Comparison of ENCODE assay signal across 8 cellular contexts in the genomic region with DNA sequence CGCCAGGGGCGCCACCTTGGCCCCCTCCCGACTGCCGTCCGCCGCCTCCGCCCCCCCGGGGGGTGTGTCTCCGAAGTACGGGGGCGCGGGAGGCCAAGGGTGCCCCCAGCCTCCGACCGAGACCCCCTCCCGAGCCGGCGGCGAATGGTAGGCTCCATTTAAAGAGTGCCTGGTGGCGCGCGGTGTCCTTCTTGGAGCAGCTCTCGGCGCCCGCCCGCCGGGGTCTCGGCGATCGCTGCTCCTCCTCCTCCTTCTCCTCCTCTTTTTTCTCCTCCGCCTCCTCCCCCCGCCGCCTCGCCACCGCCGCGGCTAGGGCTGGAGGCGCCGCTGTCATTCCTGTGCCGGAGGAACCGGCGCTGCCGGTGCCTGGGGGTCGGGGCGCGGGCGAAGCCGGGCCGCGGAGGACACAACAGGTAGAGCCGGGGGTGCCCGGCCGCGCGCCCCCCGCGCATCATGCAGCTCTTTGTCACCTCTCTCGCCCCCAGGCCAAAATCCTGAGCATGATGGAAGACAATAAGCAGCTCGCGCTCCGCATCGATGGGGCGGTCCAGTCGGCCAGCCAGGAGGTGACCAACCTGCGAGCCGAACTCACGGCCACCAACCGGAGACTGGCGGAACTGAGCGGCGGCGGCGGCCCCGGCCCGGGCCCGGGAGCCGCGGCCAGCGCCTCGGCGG. TPM values are rescaled to one million over a fixed set of nuclear protein-coding genes. Genes with fewer than 3 reads are reported as not detected.
DNase-seq lines count a peak whose midpoint lies in the region; ATAC-seq and TF ChIP-seq lines count a peak whose summit lies in the region.

TSS of gene KAZN (plus strand) at position 188 of the 675 bp plus-strand sequence.

- H3K36me3 ChIP-seq in stomach smooth muscle (ENCODE audit: control insufficient read depth in 2 of 2, insufficient read depth in 2 of 2, low read length in 2 of 2), result no peaks in the 10 kb centered on the region
- no peaks in the 10 kb centered on the region for H3K36me3 ChIP-seq in naive thymus-derived CD4-positive, alpha-beta T cell (ENCODE audit: control insufficient read depth in 2 of 3, insufficient read depth in 3 of 3, low read length in 3 of 3)

- DNase-seq in DMS153 treated with DMSO at 0.1 percent for 48 hours (lab: John Stamatoyannopoulos, UW; ENCODE audit: unreplicated experiment), result peak; percentile 14
- DNase-seq in DMS153 (lab: John Stamatoyannopoulos, UW), result no peak
- no peak for DNase-seq in activated B cell treated with CpG ODN at 0.5 μM for 24 hours
- DNase-seq in islet precursor cell, result peak; percentile 90
- DNase-seq in naive thymus-derived CD4-positive, alpha-beta T cell, result no peak
- no peak for DNase-seq in activated CD8-positive, alpha-beta T cell treated with anti-CD3 and anti-CD28 coated beads, Interleukin-2, amount 10 ng/mL, durations not matched to agents 7 days and 5 days
- no peak for DNase-seq in stimulated activated CD4-positive, alpha-beta T cell treated with anti-CD3 and anti-CD28 coated beads, Interleukin-4, amount 100 ng/mL, for 24 hours

- no peaks in the 10 kb centered on the region for H3K9me3 Mint-ChIP-seq in activated B cell treated with CpG ODN at 0.5 μM for 24 hours
- H3K9me3 Mint-ChIP-seq in naive thymus-derived CD4-positive, alpha-beta T cell, result peaks cover 0 to 4% (median 0%) of the 10 kb centered on the region in 11 donors
- no peaks in the 10 kb centered on the region for H3K9me3 Mint-ChIP-seq in activated CD8-positive, alpha-beta T cell treated with anti-CD3 and anti-CD28 coated beads, Interleukin-2, amount 10 ng/mL, durations not matched to agents 7 days and 5 days (ENCODE audit: insufficient read depth)

- POLR2A ChIA-PET in activated B cell treated with CpG ODN at 0.5 μM for 24 hours (lab: Charles Lee), result no interaction called here
- POLR2A ChIA-PET in naive thymus-derived CD4-positive, alpha-beta T cell (lab: Charles Lee), result no interaction called here
- POLR2A ChIA-PET in activated CD8-positive, alpha-beta T cell treated with anti-CD3 and anti-CD28 coated beads, Interleukin-2, amount 10 ng/mL, durations not matched to agents 7 days and 5 days (lab: Charles Lee), result no interaction called here

- no peak within 1 kb of the TSS for H3K9ac ChIP-seq in stomach smooth muscle (ENCODE audit: low read length in 2 of 2)

- no peaks in the 10 kb centered on the region for H3K36me3 Mint-ChIP-seq in activated B cell treated with CpG ODN at 0.5 μM for 24 hours (ENCODE audit: low read depth)
- no peaks in the 10 kb centered on the region for H3K36me3 Mint-ChIP-seq in naive thymus-derived CD4-positive, alpha-beta T cell
- no peaks in the 10 kb centered on the region for H3K36me3 Mint-ChIP-seq in activated CD8-positive, alpha-beta T cell treated with anti-CD3 and anti-CD28 coated beads, Interleukin-2, amount 10 ng/mL, durations not matched to agents 7 days and 5 days (ENCODE audit: low read depth)

- H3K4me1 Mint-ChIP-seq in activated B cell treated with CpG ODN at 0.5 μM for 24 hours, result peaks cover 9% of the 10 kb centered on the region
- peaks cover 0 to 5% (median 4%) of the 10 kb centered on the region in 7 donors for H3K4me1 Mint-ChIP-seq in naive thymus-derived CD4-positive, alpha-beta T cell
- H3K4me1 Mint-ChIP-seq in activated CD8-positive, alpha-beta T cell treated with anti-CD3 and anti-CD28 coated beads, Interleukin-2, amount 10 ng/mL, durations not matched to agents 7 days and 5 days (ENCODE audit: low read depth), result no peaks in the 10 kb centered on the region

- H3K9me3 ChIP-seq in stomach smooth muscle (ENCODE audit: control insufficient read depth in 2 of 2, low read length in 2 of 2), result no peaks in the 10 kb centered on the region
- no peaks in the 10 kb centered on the region for H3K9me3 ChIP-seq in naive thymus-derived CD4-positive, alpha-beta T cell (ENCODE audit: control insufficient read depth in 2 of 3, low read length in 3 of 3)

- no peak for ATAC-seq in activated B cell treated with CpG ODN at 0.5 μM for 24 hours (ENCODE audit: low read depth)
- no peak for ATAC-seq in naive thymus-derived CD4-positive, alpha-beta T cell
- no peak for ATAC-seq in activated CD8-positive, alpha-beta T cell treated with anti-CD3 and anti-CD28 coated beads, Interleukin-2, amount 10 ng/mL, durations not matched to agents 7 days and 5 days

- no peak for TF ChIP-seq CTCF in activated B cell treated with CpG ODN at 0.5 μM for 24 hours (IDR thresholded peaks at IDR 0.05)

- H3K27me3 ChIP-seq in stomach smooth muscle (ENCODE audit: control insufficient read depth in 1 of 2, insufficient read depth in 2 of 2, low read length in 2 of 2), result peaks cover 26 to 30% of the 10 kb centered on the region in 2 donors
- peaks cover 0 to 7% of the 10 kb centered on the region in 2 donors for H3K27me3 ChIP-seq in naive thymus-derived CD4-positive, alpha-beta T cell (ENCODE audit: control insufficient read depth in 2 of 2, insufficient read depth in 2 of 2, low read length in 2 of 2)

- H3K27ac Mint-ChIP-seq in activated B cell treated with CpG ODN at 0.5 μM for 24 hours, result no peak within 1 kb of the TSS
- no peak within 1 kb of the TSS for H3K27ac Mint-ChIP-seq in naive thymus-derived CD4-positive, alpha-beta T cell
- no peak within 1 kb of the TSS for H3K27ac Mint-ChIP-seq in activated CD8-positive, alpha-beta T cell treated with anti-CD3 and anti-CD28 coated beads, Interleukin-2, amount 10 ng/mL, durations not matched to agents 7 days and 5 days

- H3K27ac ChIP-seq in stomach smooth muscle (ENCODE audit: low read length), result no peak within 1 kb of the TSS
- no peak within 1 kb of the TSS for H3K27ac ChIP-seq in naive thymus-derived CD4-positive, alpha-beta T cell (ENCODE audit: low read depth, low read length)

- CTCF ChIA-PET in activated B cell treated with CpG ODN at 0.5 μM for 24 hours (lab: Charles Lee), result no interaction called here
- CTCF ChIA-PET in naive thymus-derived CD4-positive, alpha-beta T cell (lab: Charles Lee), result no interaction called here
- CTCF ChIA-PET in activated CD8-positive, alpha-beta T cell treated with anti-CD3 and anti-CD28 coated beads, Interleukin-2, amount 10 ng/mL, durations not matched to agents 7 days and 5 days (lab: Charles Lee), result no interaction called here

- H3K4me3 ChIP-seq in stomach smooth muscle (ENCODE audit: low read length in 2 of 2), result peak within 1 kb of the TSS; percentile 46 to 71
- no peak within 1 kb of the TSS for H3K4me3 ChIP-seq in naive thymus-derived CD4-positive, alpha-beta T cell (ENCODE audit: low read length)

- peak within 1 kb of the TSS; percentile 36 for H3K4me3 Mint-ChIP-seq in activated B cell treated with CpG ODN at 0.5 μM for 24 hours
- peak within 1 kb of the TSS in 1 of 10 donors; percentile 64 for H3K4me3 Mint-ChIP-seq in naive thymus-derived CD4-positive, alpha-beta T cell
- H3K4me3 Mint-ChIP-seq in activated CD8-positive, alpha-beta T cell treated with anti-CD3 and anti-CD28 coated beads, Interleukin-2, amount 10 ng/mL, durations not matched to agents 7 days and 5 days, result no peak within 1 kb of the TSS

- intact Hi-C loops in activated B cell treated with CpG ODN at 0.5 μM for 24 hours (cut with micrococcal nuclease), result no loop called here
- intact Hi-C loops in naive thymus-derived CD4-positive, alpha-beta T cell (cut with micrococcal nuclease), result no loop called here

- peaks cover 15% of the 10 kb centered on the region for H3K4me1 ChIP-seq in stomach smooth muscle (ENCODE audit: control insufficient read depth, insufficient read depth, low read length)
- H3K4me1 ChIP-seq in naive thymus-derived CD4-positive, alpha-beta T cell (ENCODE audit: control insufficient read depth in 2 of 2, insufficient read depth in 2 of 2, low read length in 2 of 2), result no peaks in the 10 kb centered on the region

- peaks cover 54% of the 10 kb centered on the region for H3K27me3 Mint-ChIP-seq in activated B cell treated with CpG ODN at 0.5 μM for 24 hours
- H3K27me3 Mint-ChIP-seq in naive thymus-derived CD4-positive, alpha-beta T cell, result peaks cover 44 to 69% (median 60%) of the 10 kb centered on the region in 5 donors
- peaks cover 48% of the 10 kb centered on the region for H3K27me3 Mint-ChIP-seq in activated CD8-positive, alpha-beta T cell treated with anti-CD3 and anti-CD28 coated beads, Interleukin-2, amount 10 ng/mL, durations not matched to agents 7 days and 5 days (ENCODE audit: low read depth)

RNA-seq across cellular contexts. Expression of gene KAZN, which starts in this region (rescaled TPM):
- 0.73 and 0.81 TPM in 2 replicates for total RNA-seq in activated B cell treated with CpG ODN at 0.5 μM for 24 hours
- total RNA-seq in naive thymus-derived CD4-positive, alpha-beta T cell, result under 1 TPM; 0.27 to 0.87 (median 0.56) TPM
- polyA plus RNA-seq in naive thymus-derived CD4-positive, alpha-beta T cell, result under 1 TPM; 0.08 to 0.20 TPM
- 1 to 10 TPM; 1.1 to 1.7 TPM for total RNA-seq in activated CD8-positive, alpha-beta T cell treated with anti-CD3 and anti-CD28 coated beads, Interleukin-2, amount 10 ng/mL, durations not matched to agents 7 days and 5 days

Comparison
In these comparisons a context has a peak if more than half of its experiments do, and no peak if none do; other contexts are left out.
1. DNase-seq: peak in DMS153 treated with DMSO at 0.1 percent for 48 hours (single experiment) and islet precursor cell (single experiment); none in DMS153 (single experiment), activated B cell treated with CpG ODN at 0.5 μM for 24 hours (single experiment), naive thymus-derived CD4-positive, alpha-beta T cell (0 of 9), activated CD8-positive, alpha-beta T cell treated with anti-CD3 and anti-CD28 coated beads, Interleukin-2, amount 10 ng/mL, durations not matched to agents 7 days and 5 days (single experiment) and stimulated activated CD4-positive, alpha-beta T cell treated with anti-CD3 and anti-CD28 coated beads, Interleukin-4, amount 100 ng/mL, for 24 hours (single experiment).